In genomic region chr16:369275-369865, GRCh38 we compare ENCODE assay signal across 9 cellular contexts. TPM values are rescaled to one million over a fixed set of nuclear protein-coding genes. Genes with fewer than 3 reads are reported as not detected.
DNase-seq lines count a peak whose midpoint lies in the region; ATAC-seq and TF ChIP-seq lines count a peak whose summit lies in the region.
"Had no signal": no experiment of that assay in that cellular context is flagged by ENCODE, and none has a peak within 500 bp of the region (broad histone marks: within the 10 kb centered on the region; RNA-seq: fewer than 3 reads in every experiment).

No MANE protein-coding gene starts in this region.

- H3K4me3 Mint-ChIP-seq in nephron progenitor cell, result peak overlapping the region; percentile 60

- 0 out of 2 replicates have a peak, but pooled peaks cover 3% of the 10 kb centered on the region for H3K4me1 ChIP-seq in HUES48 (ENCODE audit: control insufficient read depth, insufficient read depth, low read length)
- H3K4me1 ChIP-seq in breast epithelium, result peaks cover 0 to 6% of the 10 kb centered on the region in 2 donors

- peaks cover 12% of the 10 kb centered on the region for H3K4me1 Mint-ChIP-seq in nephron progenitor cell

- no peaks in the 10 kb centered on the region for H3K9me3 Mint-ChIP-seq in nephron progenitor cell

- peak overlapping the region; percentile 77 for H3K4me3 ChIP-seq in HUES48 (ENCODE audit: low read depth, low read length)
- H3K4me3 ChIP-seq in breast epithelium, result peak overlapping the region; percentile 54 to 73 (median 57)

- H3K36me3 Mint-ChIP-seq in nephron progenitor cell (ENCODE audit: low read depth), result peaks cover 9% of the 10 kb centered on the region

- peaks cover 4% of the 10 kb centered on the region for H3K27me3 Mint-ChIP-seq in nephron progenitor cell (ENCODE audit: low read depth, poor library complexity)

- intact Hi-C loops in breast epithelium (cut with DNase I; ENCODE audit: low total_unique reads), result no loop called here

- H3K9ac ChIP-seq in HUES48 (ENCODE audit: low read depth, low read length), result 0 out of 2 replicates have a peak overlapping the region, but pooled peaks have one; percentile 21

- H3K27me3 ChIP-seq in HUES48 (ENCODE audit: control insufficient read depth, insufficient read depth, low read length), result no peaks in the 10 kb centered on the region
- H3K27me3 ChIP-seq in breast epithelium, result peaks cover 0 to 4% of the 10 kb centered on the region in 2 donors

- H3K9me3 ChIP-seq in HUES48 (ENCODE audit: control insufficient read depth, insufficient read depth, low read length) (no peaks in the 10 kb centered on the region), breast epithelium (no peaks in the 10 kb centered on the region)

- no peak for ATAC-seq in HG02885 (IDR thresholded peaks at IDR 0.05; ENCODE audit: poor library complexity, unreplicated experiment)

- H3K27ac Mint-ChIP-seq in nephron progenitor cell, result no peak overlapping the region

- DNase-seq in breast epithelium (ENCODE audit: low spot score in 2 of 2) (no peak), nephron progenitor cell (no peak), NOMO-1 treated with DMSO at 0.1 percent for 48 hours (lab: John Stamatoyannopoulos, UW; ENCODE audit: unreplicated experiment) (no peak), middle frontal gyrus (ENCODE audit: extremely low spot score, low spot score) (no peak)
- DNase-seq in activated effector memory CD4-positive, alpha-beta T cell treated with Interleukin-2 at 50 U/mL for 16 hours, result no peak
- DNase-seq: activated CD4-positive, CD25-positive, alpha-beta regulatory T cell treated with anti-CD3 and anti-CD28 coated beads, Interleukin-2, amount 50 U/mL, for 72 hours had no signal

- no peak for TF ChIP-seq POLR2A in breast epithelium (IDR thresholded peaks at IDR 0.05)

- no peak for TF ChIP-seq CTCF in C4-2B (conservative IDR thresholded peaks at IDR 0.05)
- TF ChIP-seq CTCF in breast epithelium (IDR thresholded peaks at IDR 0.05), result no peak
- no peak for TF ChIP-seq CTCF in nephron progenitor cell (IDR thresholded peaks at IDR 0.05)

- H3K27ac ChIP-seq in C4-2B (peak overlapping the region; percentile 5; the same call in 1 of the 2 replicates), HUES48 (ENCODE audit: low read depth, low read length) (no peak overlapping the region), breast epithelium (no peak overlapping the region)

- H3K36me3 ChIP-seq in HUES48 (ENCODE audit: control insufficient read depth, insufficient read depth, low read length), result peaks cover 63% of the 10 kb centered on the region
- H3K36me3 ChIP-seq in breast epithelium, result peaks cover 7% of the 10 kb centered on the region

RNA-seq across cellular contexts. Expression of gene MRPL28, which starts 1.0 kb away (rescaled TPM):
- 10 to 100 TPM; 67.0 to 78.7 (median 69.0) TPM for total RNA-seq in breast epithelium

RNA-seq across cellular contexts. Expression of gene PGAP6, which starts 12.4 kb away (rescaled TPM):
- 10 to 100 TPM; 24.5 to 49.5 (median 36.7) TPM for total RNA-seq in breast epithelium

RNA-seq across cellular contexts. Expression of gene AXIN1, which starts 16.8 kb away (rescaled TPM):
- total RNA-seq in breast epithelium, result 10 to 100 TPM; 16.5 to 22.6 (median 22.4) TPM

RNA-seq across cellular contexts. Expression of gene NME4, which starts 27.6 kb away (rescaled TPM):
- total RNA-seq in breast epithelium, result 100 to 1,000 TPM in 1 of 3 donors, 10 to 100 TPM in 2; 46.5 to 118 (median 78.0) TPM

RNA-seq across cellular contexts. Expression of gene DECR2, which starts 32.3 kb away (rescaled TPM):
- total RNA-seq in breast epithelium, result 10 to 100 TPM; 19.4 to 30.5 (median 28.7) TPM
